In the genomic region with DNA sequence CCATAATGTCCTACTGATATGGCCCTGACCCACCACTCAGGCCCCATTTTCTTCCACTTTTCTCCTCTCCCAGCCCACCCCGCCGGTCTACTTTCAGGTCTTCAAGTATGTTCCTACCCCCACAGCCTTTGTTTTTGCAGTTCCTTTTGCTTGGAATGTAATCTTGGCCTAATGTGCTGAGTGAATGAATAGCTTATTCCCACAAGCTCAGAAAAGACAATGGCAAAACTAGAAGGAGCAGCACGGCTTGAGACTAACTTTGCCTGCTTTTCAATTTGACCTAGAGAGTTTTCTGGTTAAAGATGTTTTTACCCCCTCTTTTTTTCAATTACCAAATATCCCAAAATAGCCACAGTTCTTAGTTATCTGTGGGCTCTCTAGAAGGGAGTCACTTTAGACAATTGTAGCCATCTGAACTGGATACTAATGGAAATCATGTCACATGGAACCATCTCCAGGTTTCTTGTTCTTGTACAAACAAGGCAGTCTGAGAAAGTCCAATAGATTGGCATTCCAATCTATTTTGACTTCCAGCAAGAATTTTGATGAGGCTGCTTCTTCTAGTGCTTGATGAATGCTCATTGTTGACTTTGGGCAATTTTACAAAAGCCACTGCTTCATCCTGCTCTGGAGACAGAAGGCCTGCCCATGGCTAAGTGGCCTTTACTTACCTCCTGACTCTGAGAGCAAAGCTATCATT, we compare ENCODE assay signal across 19 cellular contexts. TPM values are rescaled to one million over a fixed set of nuclear protein-coding genes. Genes with fewer than 3 reads are reported as not detected.
DNase-seq lines count a peak whose midpoint lies in the region; ATAC-seq and TF ChIP-seq lines count a peak whose summit lies in the region.
"Had no signal": no experiment of that assay in that cellular context is flagged by ENCODE, and none has a peak within 500 bp of the region (broad histone marks: within the 10 kb centered on the region; RNA-seq: fewer than 3 reads in every experiment).

No MANE protein-coding gene starts in this region.

- TF ChIP-seq CTCF in esophagus muscularis mucosa (IDR thresholded peaks at IDR 0.05) (no peak), osteoblast (IDR thresholded peaks at IDR 0.05; ENCODE audit: extremely low read depth, low read depth, low read length) (no peak), thoracic aorta (IDR thresholded peaks at IDR 0.05) (no peak)

- H3K27me3 ChIP-seq in SJSA1 (replicated peaks) (no peaks in the 10 kb centered on the region), esophagus muscularis mucosa (no peaks in the 10 kb centered on the region), osteoblast (ENCODE audit: insufficient read depth, low read length) (no peaks in the 10 kb centered on the region), thoracic aorta (replicated peaks; ENCODE audit: insufficient read depth) (no peaks in the 10 kb centered on the region)
- H3K27me3 ChIP-seq: BLaER1 treated with 17β-estradiol and CSF1 and Interleukin-3, amounts not matched to agents 10 nM and 100 nM had no signal

- TF ChIP-seq EP300 in esophagus muscularis mucosa (IDR thresholded peaks at IDR 0.05) = no peak

- H3K36me3 ChIP-seq in SJSA1 (no peaks in the 10 kb centered on the region), esophagus muscularis mucosa (no peaks in the 10 kb centered on the region), osteoblast (ENCODE audit: insufficient read depth, low read length) (no peaks in the 10 kb centered on the region), thoracic aorta (no peaks in the 10 kb centered on the region)
- H3K36me3 ChIP-seq: BLaER1 treated with 17β-estradiol and CSF1 and Interleukin-3, amounts not matched to agents 10 nM and 100 nM had no signal

- H3K4me3 ChIP-seq in SJSA1 (no peak overlapping the region), esophagus muscularis mucosa (no peak overlapping the region), osteoblast (ENCODE audit: insufficient read depth, low read length) (no peak overlapping the region), thoracic aorta (no peak overlapping the region)
- H3K4me3 ChIP-seq: BLaER1 treated with 17β-estradiol and CSF1 and Interleukin-3, amounts not matched to agents 10 nM and 100 nM had no signal

- H2AFZ ChIP-seq in osteoblast (ENCODE audit: low read length) = no peak overlapping the region

- DNase-seq in SJSA1 (ENCODE audit: low read depth in 1 of 2, low spot score in 2 of 2) = peak in 1 of 2 experiments; percentile 43
- no peak for DNase-seq in esophagus muscularis mucosa (ENCODE audit: extremely low spot score)
- peak; percentile 27 for DNase-seq in osteoblast (ENCODE audit: insufficient read length, low spot score, missing footprints)
- no peak for DNase-seq in thoracic aorta (ENCODE audit: low spot score)
- DNase-seq in dermis blood vessel endothelial cell = no peak
- DNase-seq in left colon = no peak
- no peak for DNase-seq in HCEC 1CT
- DNase-seq in stimulated activated CD4-positive, alpha-beta T cell treated with anti-CD3 and anti-CD28 coated beads, Interleukin-4, amount 100 ng/mL, for 1 hour = no peak
- DNase-seq: DMS79, HFFc6, NCI-H1417 treated with DMSO at 0.1 percent for 48 hours, NCI-H187 treated with DMSO at 0.1 percent for 48 hours, NCI-H226, NCI-H524, NCI-H82, OCI-M1, Right ventricle myocardium superior had no signal

- no peaks in the 10 kb centered on the region for H3K79me2 ChIP-seq in osteoblast (ENCODE audit: insufficient read depth, low read length)

- H3K9me3 ChIP-seq in SJSA1 (replicated peaks) (no peaks in the 10 kb centered on the region), esophagus muscularis mucosa (peaks cover 0 to 5% (median 0%) of the 10 kb centered on the region in 4 donors), osteoblast (ENCODE audit: low read depth, low read length) (no peaks in the 10 kb centered on the region), thoracic aorta (no peaks in the 10 kb centered on the region)

- ATAC-seq in thoracic aorta (ENCODE audit: insufficient number of reproducible peaks, low FRiP score, low read depth) (no peak), left colon (no peak)

- H3K27ac ChIP-seq in SJSA1 (peak overlapping the region; percentile 76), esophagus muscularis mucosa (replicated peaks in 1 of 4) (peak overlapping the region; percentile 32 to 66 (median 52)), osteoblast (ENCODE audit: low read depth, low read length) (peak overlapping the region; percentile 89), thoracic aorta (peak overlapping the region; percentile 92 to 96)
- H3K27ac ChIP-seq: BLaER1 treated with 17β-estradiol and CSF1 and Interleukin-3, amounts not matched to agents 10 nM and 100 nM; KMS-11 had no signal

- TF ChIP-seq POLR2A in esophagus muscularis mucosa (IDR thresholded peaks at IDR 0.05; ENCODE audit: low read depth) = no peak

- no peak overlapping the region for H3K4me2 ChIP-seq in osteoblast (ENCODE audit: insufficient read depth, low read length)
- H3K4me2 ChIP-seq: BLaER1 treated with 17β-estradiol and CSF1 and Interleukin-3, amounts not matched to agents 10 nM and 100 nM; KMS-11 had no signal

- 73% methylated on average over 3 of the region's 3 CpGs for WGBS in esophagus muscularis mucosa

- intact Hi-C loops in esophagus muscularis mucosa (cut with DNase I) (no loop called here), left colon (cut with DNase I, micrococcal nuclease) (no loop called here)

- H3K4me1 ChIP-seq in SJSA1 (replicated peaks) (peaks cover 52% of the 10 kb centered on the region), esophagus muscularis mucosa (peaks cover 34 to 41% (median 37%) of the 10 kb centered on the region in 4 donors), osteoblast (ENCODE audit: insufficient read depth, low read length) (peaks cover 44% of the 10 kb centered on the region), thoracic aorta (ENCODE audit: control insufficient read depth in 1 of 2, low read depth in 2 of 2) (peaks cover 50 to 100% of the 10 kb centered on the region in 2 donors)
- H3K4me1 ChIP-seq: BLaER1 treated with 17β-estradiol and CSF1 and Interleukin-3, amounts not matched to agents 10 nM and 100 nM had no signal

- no peaks in the 10 kb centered on the region for H4K20me1 ChIP-seq in osteoblast (ENCODE audit: insufficient read depth, low read length)
- H4K20me1 ChIP-seq: BLaER1 treated with 17β-estradiol and CSF1 and Interleukin-3, amounts not matched to agents 10 nM and 100 nM had no signal

RNA-seq across cellular contexts. Expression of a gene that starts 16.3 kb away (rescaled TPM):
- total RNA-seq in SJSA1 (2014; rRNA removed; shearing (Covaris generic)) = 6.0 and 15.6 TPM in 2 replicates
- total RNA-seq in esophagus muscularis mucosa = 100 to 1,000 TPM in 2 of 4 donors, 10 to 100 TPM in 2; 43.2 to 576 (median 131) TPM
- total RNA-seq in osteoblast = 213 and 294 TPM in 2 replicates
- 100 to 1,000 TPM; 813 to 852 TPM for total RNA-seq in thoracic aorta
- total RNA-seq in dermis blood vessel endothelial cell = 39.9 and 106 TPM in 2 replicates
- 1 to 10 TPM; 5.8 to 7.1 TPM for total RNA-seq in left colon
